8 cellular contexts compared by ENCODE assay signal in the genomic region with DNA sequence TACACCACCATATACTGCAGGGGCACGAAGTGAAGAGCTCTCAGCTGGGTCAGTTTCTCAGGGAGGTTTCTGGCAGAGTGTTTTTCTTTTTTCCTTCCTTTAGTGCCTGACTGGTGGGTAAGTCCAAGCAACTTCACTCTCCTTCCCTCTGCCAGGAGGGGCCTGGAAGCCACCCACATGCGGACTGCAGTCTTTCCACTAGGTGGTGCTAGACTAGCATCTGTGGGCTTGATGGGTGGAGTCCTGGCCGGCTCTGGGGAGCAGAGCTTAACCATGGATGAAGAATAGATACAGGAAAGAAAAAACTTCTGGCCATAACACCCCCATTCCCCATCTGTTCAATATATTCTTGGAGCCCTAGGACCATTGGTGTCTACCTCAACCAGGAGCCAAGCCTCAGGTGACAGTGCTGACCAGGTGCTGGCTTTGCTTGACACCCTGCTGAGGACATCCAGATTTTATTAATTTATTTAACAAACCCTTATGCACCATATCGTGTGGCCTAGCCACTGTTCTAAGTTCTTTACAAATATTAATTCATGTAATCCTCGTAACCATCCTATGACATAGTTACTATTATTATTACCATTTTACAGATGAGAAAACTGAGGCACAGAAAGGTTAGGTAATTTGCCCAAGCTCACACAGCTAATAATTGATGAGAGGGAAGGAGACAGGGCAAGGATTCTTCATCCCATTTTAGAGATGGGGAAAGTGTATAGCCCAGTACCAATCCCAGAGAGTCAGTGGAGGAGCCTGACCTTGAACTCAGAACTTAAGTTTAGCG.
DNase-seq lines count a peak whose midpoint lies in the region; ATAC-seq and TF ChIP-seq lines count a peak whose summit lies in the region.

No MANE protein-coding gene starts in this region.

- no peaks in the 10 kb centered on the region for H3K27me3 ChIP-seq in CD4-positive, alpha-beta memory T cell (ENCODE audit: insufficient read depth, low read length)
- no peaks in the 10 kb centered on the region for H3K27me3 ChIP-seq in trophoblast cell (ENCODE audit: insufficient read depth, low read length)

- H3K18ac ChIP-seq in trophoblast cell (ENCODE audit: low read length) = no peak overlapping the region

- H3K27ac Mint-ChIP-seq in CD4-positive, alpha-beta memory T cell = no peak overlapping the region
- no peak overlapping the region for H3K27ac Mint-ChIP-seq in activated CD4-positive, alpha-beta T cell treated with anti-CD3 and anti-CD28 coated beads, Interleukin-2, amount 10 ng/mL, durations not matched to agents 7 days and 5 days

- no peaks in the 10 kb centered on the region for H3K79me2 ChIP-seq in trophoblast cell (ENCODE audit: control insufficient read depth, insufficient read depth, low read length, poor library complexity)

- peak; percentile 32 to 52 (median 34) for DNase-seq in CD4-positive, alpha-beta memory T cell
- DNase-seq in H4 (ENCODE audit: low spot score) (peak; percentile 57), NCI-H345 (lab: John Stamatoyannopoulos, UW) (peak; percentile 68), fibroblast of pulmonary artery (ENCODE audit: low read depth) (peak; percentile 47), trophoblast cell (peak; percentile 62 to 81)
- DNase-seq in activated CD4-positive, alpha-beta T cell treated with anti-CD3 and anti-CD28 coated beads, Interleukin-2, amount 10 ng/mL, durations not matched to agents 7 days and 5 days = peak; percentile 57

- CTCF ChIA-PET in CD4-positive, alpha-beta memory T cell (lab: Charles Lee; ENCODE audit: partially characterized antibody) = interaction anchor here (0.8 to 2.3 kb wide), 5 partner anchors 10 to 715 kb away, joined by 3 to 5 read pairs (median 3); no protein-coding TSS in a partner anchor
- CTCF ChIA-PET in activated CD4-positive, alpha-beta T cell treated with anti-CD3 and anti-CD28 coated beads, Interleukin-2, amount 10 ng/mL, durations not matched to agents 7 days and 5 days (lab: Charles Lee) = interaction anchor here (0.7 to 1.9 kb wide), 3 partner anchors 10 to 40 kb away, joined by 3 to 6 read pairs (median 3); no protein-coding TSS in a partner anchor

- H3K36me3 ChIP-seq in CD4-positive, alpha-beta memory T cell (ENCODE audit: insufficient read depth, low read length) = no peaks in the 10 kb centered on the region
- H3K36me3 ChIP-seq in trophoblast cell (ENCODE audit: control insufficient read depth in 1 of 2, insufficient read depth in 2 of 2, low read length in 2 of 2) = no peaks in the 10 kb centered on the region

- H3K4ac ChIP-seq in trophoblast cell (ENCODE audit: low read depth, low read length) = no peak overlapping the region

- no peak overlapping the region for H3K9ac ChIP-seq in trophoblast cell (ENCODE audit: low read length)

- H3K36me3 Mint-ChIP-seq in CD4-positive, alpha-beta memory T cell = no peaks in the 10 kb centered on the region
- H3K36me3 Mint-ChIP-seq in activated CD4-positive, alpha-beta T cell treated with anti-CD3 and anti-CD28 coated beads, Interleukin-2, amount 10 ng/mL, durations not matched to agents 7 days and 5 days (ENCODE audit: low read depth) = no peaks in the 10 kb centered on the region

- no peak overlapping the region for H2BK120ac ChIP-seq in trophoblast cell (ENCODE audit: insufficient read depth, low read length, poor library complexity)

- H3K4me3 Mint-ChIP-seq in CD4-positive, alpha-beta memory T cell = no peak overlapping the region
- H3K4me3 Mint-ChIP-seq in activated CD4-positive, alpha-beta T cell treated with anti-CD3 and anti-CD28 coated beads, Interleukin-2, amount 10 ng/mL, durations not matched to agents 7 days and 5 days = no peak overlapping the region

- H3K4me3 ChIP-seq in CD4-positive, alpha-beta memory T cell (ENCODE audit: low read length in 2 of 2) = no peak overlapping the region
- H3K4me3 ChIP-seq in fibroblast of pulmonary artery (replicated peaks; ENCODE audit: low read depth, low read length) (no peak overlapping the region), trophoblast cell (ENCODE audit: low read depth, low read length) (no peak overlapping the region)

- no peaks in the 10 kb centered on the region for H3K79me1 ChIP-seq in trophoblast cell (ENCODE audit: low read length)

- no peak overlapping the region for H3K4me2 ChIP-seq in trophoblast cell (ENCODE audit: low read length)

- no peak overlapping the region for H2AFZ ChIP-seq in trophoblast cell (ENCODE audit: insufficient read depth, low read length, poor library complexity)

- no peak overlapping the region for H2BK12ac ChIP-seq in trophoblast cell (ENCODE audit: low read length)

- H2BK5ac ChIP-seq in trophoblast cell (ENCODE audit: low read depth, low read length, poor library complexity) = no peak overlapping the region

- H2AK5ac ChIP-seq in trophoblast cell (ENCODE audit: low read length) = no peak overlapping the region

- H3K14ac ChIP-seq in trophoblast cell (ENCODE audit: low read length) = no peak overlapping the region

- H3K27me3 Mint-ChIP-seq in CD4-positive, alpha-beta memory T cell = peaks cover 4 to 5% of the 10 kb centered on the region in 2 donors
- H3K27me3 Mint-ChIP-seq in activated CD4-positive, alpha-beta T cell treated with anti-CD3 and anti-CD28 coated beads, Interleukin-2, amount 10 ng/mL, durations not matched to agents 7 days and 5 days = no peaks in the 10 kb centered on the region

- H3K4me1 ChIP-seq in CD4-positive, alpha-beta memory T cell (ENCODE audit: insufficient read depth, low read length) = peaks cover 30% of the 10 kb centered on the region
- no peaks in the 10 kb centered on the region for H3K4me1 ChIP-seq in trophoblast cell (ENCODE audit: control insufficient read depth in 1 of 2, insufficient read depth in 2 of 2, low read length in 2 of 2)

- ATAC-seq in GM19328 (IDR thresholded peaks at IDR 0.05; ENCODE audit: unreplicated experiment) (no peak), HG03135 (IDR thresholded peaks at IDR 0.05; ENCODE audit: unreplicated experiment) (no peak)

- H4K12ac ChIP-seq in trophoblast cell (ENCODE audit: low read depth, low read length) = no peak overlapping the region

- no CpG with 5 or more reads among the region's 6 CpGs for WGBS in trophoblast cell (ENCODE audit: extremely low coverage, insufficient coverage, insufficient read length)

- intact Hi-C loops in CD4-positive, alpha-beta memory T cell (cut with micrococcal nuclease) = no loop called here

- no peak overlapping the region for H3K27ac ChIP-seq in CD4-positive, alpha-beta memory T cell (ENCODE audit: low read depth, low read length)
- no peak overlapping the region for H3K27ac ChIP-seq in trophoblast cell (ENCODE audit: low read depth, low read length)

- no peaks in the 10 kb centered on the region for H3K9me3 ChIP-seq in CD4-positive, alpha-beta memory T cell (ENCODE audit: control insufficient read depth in 1 of 2, low read length in 2 of 2)
- no peaks in the 10 kb centered on the region for H3K9me3 ChIP-seq in trophoblast cell (ENCODE audit: insufficient read depth, low read depth, low read length)

- no peak overlapping the region for H4K8ac ChIP-seq in trophoblast cell (ENCODE audit: low read depth, low read length)

- H3K23ac ChIP-seq in trophoblast cell (ENCODE audit: low read length) = no peak overlapping the region

- H3K4me1 Mint-ChIP-seq in CD4-positive, alpha-beta memory T cell = peaks cover 17 to 35% (median 25%) of the 10 kb centered on the region in 4 donors
- H3K4me1 Mint-ChIP-seq in activated CD4-positive, alpha-beta T cell treated with anti-CD3 and anti-CD28 coated beads, Interleukin-2, amount 10 ng/mL, durations not matched to agents 7 days and 5 days = peaks cover 6% of the 10 kb centered on the region

- H3K9me3 Mint-ChIP-seq in CD4-positive, alpha-beta memory T cell = peaks cover 0 to 2% (median 0%) of the 10 kb centered on the region in 8 donors
- no peaks in the 10 kb centered on the region for H3K9me3 Mint-ChIP-seq in activated CD4-positive, alpha-beta T cell treated with anti-CD3 and anti-CD28 coated beads, Interleukin-2, amount 10 ng/mL, durations not matched to agents 7 days and 5 days

- peak; percentile 53 for TF ChIP-seq CTCF in fibroblast of pulmonary artery (IDR thresholded peaks at IDR 0.05; ENCODE audit: low read length, missing control alignments)

- no peak overlapping the region for H4K91ac ChIP-seq in trophoblast cell (ENCODE audit: low read depth, low read length)

- POLR2A ChIA-PET in CD4-positive, alpha-beta memory T cell (lab: Charles Lee; ENCODE audit: partially characterized antibody) = no interaction called here
- POLR2A ChIA-PET in activated CD4-positive, alpha-beta T cell treated with anti-CD3 and anti-CD28 coated beads, Interleukin-2, amount 10 ng/mL, durations not matched to agents 7 days and 5 days (lab: Charles Lee) = no interaction called here
